ENCODE assay signal across 9 cellular contexts in genomic region chr6:159989882-159990480, GRCh38. TPM values are rescaled to one million over a fixed set of nuclear protein-coding genes. Genes with fewer than 3 reads are reported as not detected.
DNase-seq lines count a peak whose midpoint lies in the region; ATAC-seq and TF ChIP-seq lines count a peak whose summit lies in the region.
"Had no signal": no experiment of that assay in that cellular context is flagged by ENCODE, and none has a peak within 500 bp of the region (broad histone marks: within the 10 kb centered on the region; RNA-seq: fewer than 3 reads in every experiment).

No MANE protein-coding gene starts in this region.

- H3K27ac ChIP-seq in GM23338 (ENCODE audit: low read depth) (no peak overlapping the region), gastrocnemius medialis (peak overlapping the region in 2 of 4 donors; percentile 34 to 38)
- no peak overlapping the region for H3K27ac ChIP-seq in CD4-positive, alpha-beta memory T cell (ENCODE audit: low read depth, low read length)
- H3K27ac ChIP-seq: parathyroid adenoma had no signal

- H4K20me1 ChIP-seq in GM23338 (replicated peaks; ENCODE audit: insufficient read depth) = peaks cover 34% of the 10 kb centered on the region

- peaks cover 100% of the 10 kb centered on the region for H3K79me2 ChIP-seq in GM23338 (replicated peaks; ENCODE audit: insufficient read depth)

- H3K27me3 ChIP-seq in GM23338 (ENCODE audit: insufficient read depth) (no peaks in the 10 kb centered on the region), HAP-1 (ENCODE audit: low read depth) (no peaks in the 10 kb centered on the region), gastrocnemius medialis (no peaks in the 10 kb centered on the region)
- no peaks in the 10 kb centered on the region for H3K27me3 ChIP-seq in CD4-positive, alpha-beta memory T cell (ENCODE audit: insufficient read depth, low read length)

- no peak overlapping the region for H3K4me2 ChIP-seq in GM23338

- no peak overlapping the region for H3K4me3 ChIP-seq in GM23338
- H3K4me3 ChIP-seq in HAP-1 = no peak overlapping the region
- no peak overlapping the region for H3K4me3 ChIP-seq in CD4-positive, alpha-beta memory T cell (ENCODE audit: low read length in 2 of 2)
- no peak overlapping the region for H3K4me3 ChIP-seq in gastrocnemius medialis

- TF ChIP-seq CTCF in GM23338 (conservative IDR thresholded peaks at IDR 0.05; ENCODE audit: low read depth in 2 of 2) = no peak
- TF ChIP-seq CTCF in gastrocnemius medialis (IDR thresholded peaks at IDR 0.05 in 4 of 5, conservative IDR thresholded peaks at IDR 0.05 in 1 of 5) = no peak

- no peaks in the 10 kb centered on the region for H3F3A ChIP-seq in GM23338 (replicated peaks; ENCODE audit: low read depth)

- ATAC-seq in GM18499 (IDR thresholded peaks at IDR 0.05; ENCODE audit: insufficient read depth, unreplicated experiment) = peak; percentile 84
- ATAC-seq in GM23338 = no peak
- no peak for ATAC-seq in gastrocnemius medialis

- 0 out of 2 replicates have a peak, but pooled peaks cover 3% of the 10 kb centered on the region for H3K36me3 ChIP-seq in GM23338 (ENCODE audit: insufficient read depth)
- peaks cover 7% of the 10 kb centered on the region for H3K36me3 ChIP-seq in HAP-1 (replicated peaks)
- H3K36me3 ChIP-seq in CD4-positive, alpha-beta memory T cell (ENCODE audit: insufficient read depth, low read length) = no peaks in the 10 kb centered on the region
- H3K36me3 ChIP-seq in gastrocnemius medialis = peaks cover 0 to 5% of the 10 kb centered on the region in 2 donors

- in situ Hi-C loops in HAP-1 (cut with MboI; ENCODE audit: low sequenced_read_pairs) (no loop called here), gastrocnemius medialis (cut with MboI; ENCODE audit: low sequenced_read_pairs in 4 of 4) (loop anchor here in 1 of 4 donors (10.0 kb wide), 1 partner anchor 45 kb away; no protein-coding TSS in a partner anchor)

- no peak overlapping the region for H2AFZ ChIP-seq in GM23338
- H2AFZ ChIP-seq: parathyroid adenoma had no signal

- POLR2A ChIA-PET in CD4-positive, alpha-beta memory T cell (lab: Charles Lee; ENCODE audit: partially characterized antibody) = interaction anchor here (1.2 to 1.4 kb wide), 2 partner anchors 8 to 26 kb away, joined by 4 read pairs; no protein-coding TSS in a partner anchor

- TF ChIP-seq POLR2A in gastrocnemius medialis (IDR thresholded peaks at IDR 0.05) = no peak

- no peaks in the 10 kb centered on the region for H3K9me3 ChIP-seq in HAP-1
- H3K9me3 ChIP-seq in CD4-positive, alpha-beta memory T cell (ENCODE audit: control insufficient read depth in 1 of 2, low read length in 2 of 2) = no peaks in the 10 kb centered on the region
- no peaks in the 10 kb centered on the region for H3K9me3 ChIP-seq in gastrocnemius medialis

- H3K27ac Mint-ChIP-seq in GM23338 = peak overlapping the region; percentile 70; the same call in 1 of the 2 replicates
- peak overlapping the region in 1 of 7 donors; percentile 25 for H3K27ac Mint-ChIP-seq in CD4-positive, alpha-beta memory T cell

- no peaks in the 10 kb centered on the region for H3K9me2 ChIP-seq in GM23338 (ENCODE audit: insufficient read depth)

- peaks cover 42% of the 10 kb centered on the region for H3K4me1 Mint-ChIP-seq in GM23338
- H3K4me1 Mint-ChIP-seq in CD4-positive, alpha-beta memory T cell = peaks cover 52 to 89% (median 73%) of the 10 kb centered on the region in 4 donors

- DNase-seq in GM23338 (ENCODE audit: low spot score) = no peak
- peak; percentile 55 for DNase-seq in NAMALWA (ENCODE audit: low spot score)
- peak; percentile 26 for DNase-seq in glomerular visceral epithelial cell (ENCODE audit: extremely low spot score)
- DNase-seq in HAP-1 (ENCODE audit: low spot score in 2 of 2) = no peak
- DNase-seq in CD4-positive, alpha-beta memory T cell = no peak
- no peak for DNase-seq in gastrocnemius medialis
- DNase-seq in ureter (ENCODE audit: low spot score) = no peak

- no peak overlapping the region for H3K4me3 Mint-ChIP-seq in GM23338
- H3K4me3 Mint-ChIP-seq in CD4-positive, alpha-beta memory T cell = peak overlapping the region in 1 of 8 donors; percentile 20

- intact Hi-C loops in CD4-positive, alpha-beta memory T cell (cut with micrococcal nuclease) = no loop called here
- intact Hi-C loops in gastrocnemius medialis (cut with DNase I; ENCODE audit: low total_unique reads) = no loop called here

- H3K4me1 ChIP-seq in GM23338 (ENCODE audit: insufficient read depth) (peaks cover 17% of the 10 kb centered on the region), HAP-1 (peaks cover 4% of the 10 kb centered on the region; the same call in 1 of the 2 replicates), gastrocnemius medialis (peaks cover 68 to 86% of the 10 kb centered on the region in 2 donors)
- H3K4me1 ChIP-seq in CD4-positive, alpha-beta memory T cell (ENCODE audit: insufficient read depth, low read length) = peaks cover 58% of the 10 kb centered on the region
- H3K4me1 ChIP-seq: parathyroid adenoma had no signal

- H3K9me3 Mint-ChIP-seq in GM23338 = no peaks in the 10 kb centered on the region
- peaks cover 0 to 11% (median 3%) of the 10 kb centered on the region in 8 donors for H3K9me3 Mint-ChIP-seq in CD4-positive, alpha-beta memory T cell

- CTCF ChIA-PET in CD4-positive, alpha-beta memory T cell (lab: Charles Lee; ENCODE audit: partially characterized antibody) = interaction anchor here (1.7 kb wide), 1 partner anchor 22 kb away, joined by 4 read pairs; no protein-coding TSS in a partner anchor

- no peaks in the 10 kb centered on the region for H3K27me3 Mint-ChIP-seq in GM23338 (ENCODE audit: insufficient read depth, low read depth, poor library complexity)
- no peaks in the 10 kb centered on the region for H3K27me3 Mint-ChIP-seq in CD4-positive, alpha-beta memory T cell

- H3K36me3 Mint-ChIP-seq in GM23338 (ENCODE audit: low read depth) = peaks cover 7% of the 10 kb centered on the region; the same call in 2 of the 3 replicates
- H3K36me3 Mint-ChIP-seq in CD4-positive, alpha-beta memory T cell = peaks cover 36 to 37% of the 10 kb centered on the region in 2 donors

TF ChIP-seq in GM23338, 12 proteins besides CTCF, POLR2A, EP300 and RAD21 (continues in another document):
- TF ChIP-seq, protein P1, sequence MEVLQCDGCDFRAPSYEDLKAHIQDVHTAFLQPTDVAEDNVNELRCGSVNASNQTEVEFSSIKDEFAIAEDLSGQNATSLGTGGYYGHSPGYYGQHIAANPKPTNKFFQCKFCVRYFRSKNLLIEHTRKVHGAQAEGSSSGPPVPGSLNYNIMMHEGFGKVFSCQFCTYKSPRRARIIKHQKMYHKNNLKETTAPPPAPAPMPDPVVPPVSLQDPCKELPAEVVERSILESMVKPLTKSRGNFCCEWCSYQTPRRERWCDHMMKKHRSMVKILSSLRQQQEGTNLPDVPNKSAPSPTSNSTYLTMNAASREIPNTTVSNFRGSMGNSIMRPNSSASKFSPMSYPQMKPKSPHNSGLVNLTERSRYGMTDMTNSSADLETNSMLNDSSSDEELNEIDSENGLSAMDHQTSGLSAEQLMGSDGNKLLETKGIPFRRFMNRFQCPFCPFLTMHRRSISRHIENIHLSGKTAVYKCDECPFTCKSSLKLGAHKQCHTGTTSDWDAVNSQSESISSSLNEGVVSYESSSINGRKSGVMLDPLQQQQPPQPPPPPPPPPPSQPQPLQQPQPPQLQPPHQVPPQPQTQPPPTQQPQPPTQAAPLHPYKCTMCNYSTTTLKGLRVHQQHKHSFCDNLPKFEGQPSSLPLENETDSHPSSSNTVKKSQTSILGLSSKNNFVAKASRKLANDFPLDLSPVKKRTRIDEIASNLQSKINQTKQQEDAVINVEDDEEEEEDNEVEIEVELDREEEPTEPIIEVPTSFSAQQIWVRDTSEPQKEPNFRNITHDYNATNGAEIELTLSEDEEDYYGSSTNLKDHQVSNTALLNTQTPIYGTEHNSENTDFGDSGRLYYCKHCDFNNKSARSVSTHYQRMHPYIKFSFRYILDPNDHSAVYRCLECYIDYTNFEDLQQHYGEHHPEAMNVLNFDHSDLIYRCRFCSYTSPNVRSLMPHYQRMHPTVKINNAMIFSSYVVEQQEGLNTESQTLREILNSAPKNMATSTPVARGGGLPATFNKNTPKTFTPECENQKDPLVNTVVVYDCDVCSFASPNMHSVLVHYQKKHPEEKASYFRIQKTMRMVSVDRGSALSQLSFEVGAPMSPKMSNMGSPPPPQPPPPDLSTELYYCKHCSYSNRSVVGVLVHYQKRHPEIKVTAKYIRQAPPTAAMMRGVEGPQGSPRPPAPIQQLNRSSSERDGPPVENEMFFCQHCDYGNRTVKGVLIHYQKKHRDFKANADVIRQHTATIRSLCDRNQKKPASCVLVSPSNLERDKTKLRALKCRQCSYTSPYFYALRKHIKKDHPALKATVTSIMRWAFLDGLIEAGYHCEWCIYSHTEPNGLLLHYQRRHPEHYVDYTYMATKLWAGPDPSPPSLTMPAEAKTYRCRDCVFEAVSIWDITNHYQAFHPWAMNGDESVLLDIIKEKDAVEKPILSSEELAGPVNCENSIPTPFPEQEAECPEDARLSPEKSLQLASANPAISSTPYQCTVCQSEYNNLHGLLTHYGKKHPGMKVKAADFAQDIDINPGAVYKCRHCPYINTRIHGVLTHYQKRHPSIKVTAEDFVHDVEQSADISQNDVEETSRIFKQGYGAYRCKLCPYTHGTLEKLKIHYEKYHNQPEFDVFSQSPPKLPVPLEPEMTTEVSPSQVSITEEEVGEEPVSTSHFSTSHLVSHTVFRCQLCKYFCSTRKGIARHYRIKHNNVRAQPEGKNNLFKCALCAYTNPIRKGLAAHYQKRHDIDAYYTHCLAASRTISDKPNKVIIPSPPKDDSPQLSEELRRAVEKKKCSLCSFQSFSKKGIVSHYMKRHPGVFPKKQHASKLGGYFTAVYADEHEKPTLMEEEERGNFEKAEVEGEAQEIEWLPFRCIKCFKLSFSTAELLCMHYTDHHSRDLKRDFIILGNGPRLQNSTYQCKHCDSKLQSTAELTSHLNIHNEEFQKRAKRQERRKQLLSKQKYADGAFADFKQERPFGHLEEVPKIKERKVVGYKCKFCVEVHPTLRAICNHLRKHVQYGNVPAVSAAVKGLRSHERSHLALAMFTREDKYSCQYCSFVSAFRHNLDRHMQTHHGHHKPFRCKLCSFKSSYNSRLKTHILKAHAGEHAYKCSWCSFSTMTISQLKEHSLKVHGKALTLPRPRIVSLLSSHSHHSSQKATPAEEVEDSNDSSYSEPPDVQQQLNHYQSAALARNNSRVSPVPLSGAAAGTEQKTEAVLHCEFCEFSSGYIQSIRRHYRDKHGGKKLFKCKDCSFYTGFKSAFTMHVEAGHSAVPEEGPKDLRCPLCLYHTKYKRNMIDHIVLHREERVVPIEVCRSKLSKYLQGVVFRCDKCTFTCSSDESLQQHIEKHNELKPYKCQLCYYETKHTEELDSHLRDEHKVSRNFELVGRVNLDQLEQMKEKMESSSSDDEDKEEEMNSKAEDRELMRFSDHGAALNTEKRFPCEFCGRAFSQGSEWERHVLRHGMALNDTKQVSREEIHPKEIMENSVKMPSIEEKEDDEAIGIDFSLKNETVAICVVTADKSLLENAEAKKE (CRISPR knock-in tag; IDR thresholded peaks at IDR 0.05) = no peak
- TF ChIP-seq ZNF114 (CRISPR knock-in tag; IDR thresholded peaks at IDR 0.05) = no peak

RNA-seq across cellular contexts. Expression of gene IGF2R, which starts 21.1 kb away (rescaled TPM):
- total RNA-seq in GM23338 (2014; rRNA removed; shearing (Covaris generic)) = 76.4 and 80.4 TPM in 2 replicates
- 11.7 and 12.5 TPM in 2 replicates for polyA plus RNA-seq in GM23338 (2016; fragmentation: Nextera tagmentation; extraction: Ambion mirVana)
- total RNA-seq in CD4-positive, alpha-beta memory T cell = 10 to 100 TPM; 77.5 to 79.2 TPM
- 10 to 100 TPM in 1 of 2 donors, 1 to 10 TPM in 1; 4.5 to 18.7 TPM for polyA plus RNA-seq in CD4-positive, alpha-beta memory T cell
- total RNA-seq in gastrocnemius medialis = 100 to 1,000 TPM in 3 of 4 donors, 10 to 100 TPM in 1; 56.6 to 134 (median 108) TPM
- 87.3 TPM for total RNA-seq in ureter

Comparison
In these comparisons a context has a peak if more than half of its experiments do, and no peak if none do; other contexts are left out.
1. DNase-seq: peak in NAMALWA (single experiment) and glomerular visceral epithelial cell (single experiment); none in GM23338 (single experiment), HAP-1 (0 of 2), CD4-positive, alpha-beta memory T cell (0 of 5), gastrocnemius medialis (0 of 2) and ureter (single experiment).